Comparison of ENCODE assay signal across 13 cellular contexts in genomic region chr14:67602995-67603545, GRCh38. TPM values are rescaled to one million over a fixed set of nuclear protein-coding genes. Genes with fewer than 3 reads are reported as not detected.
DNase-seq lines count a peak whose midpoint lies in the region; ATAC-seq and TF ChIP-seq lines count a peak whose summit lies in the region.
"Had no signal": no experiment of that assay in that cellular context is flagged by ENCODE, and none has a peak within 500 bp of the region (broad histone marks: within the 10 kb centered on the region; RNA-seq: fewer than 3 reads in every experiment).

No MANE protein-coding gene starts in this region.

- TF ChIP-seq EP300 in esophagus muscularis mucosa (IDR thresholded peaks at IDR 0.05) = no peak

- no peaks in the 10 kb centered on the region for H3K9me3 ChIP-seq in esophagus muscularis mucosa

- no peaks in the 10 kb centered on the region for H3K27me3 ChIP-seq in esophagus muscularis mucosa

- DNase-seq in fibroblast of villous mesenchyme (ENCODE audit: low read depth) = peak; percentile 14
- DNase-seq in NCI-H510A (lab: John Stamatoyannopoulos, UW) = no peak
- no peak for DNase-seq in GM19238 (ENCODE audit: insufficient read length, low spot score)
- no peak for DNase-seq in esophagus muscularis mucosa (ENCODE audit: extremely low spot score)
- no peak for DNase-seq in NOMO-1 (lab: John Stamatoyannopoulos, UW; ENCODE audit: unreplicated experiment in 2 of 2)
- DNase-seq: activated CD4-positive, alpha-beta T cell treated with anti-CD3 and anti-CD28 coated beads for 4 hours; NCI-H1092; stimulated activated naive CD8-positive, alpha-beta T cell treated with anti-CD3 and anti-CD28 coated beads, Interleukin-15, Interleukin-2, amounts not matched to agents 100 U/mL and 50 U/mL, for 24 hours had no signal

- TF ChIP-seq CTCF in fibroblast of villous mesenchyme (IDR thresholded peaks at IDR 0.05; ENCODE audit: insufficient read depth, low read depth, low read length) = no peak
- no peak for TF ChIP-seq CTCF in esophagus muscularis mucosa (IDR thresholded peaks at IDR 0.05)

- H3K4me3 ChIP-seq in fibroblast of villous mesenchyme (ENCODE audit: low read depth, low read length) = no peak overlapping the region
- H3K4me3 ChIP-seq in esophagus muscularis mucosa = no peak overlapping the region
- H3K4me3 ChIP-seq: smooth muscle cell had no signal

- WGBS in esophagus muscularis mucosa = 63% methylated on average over 5 of the region's 5 CpGs

- no peak for TF ChIP-seq POLR2A in esophagus muscularis mucosa (IDR thresholded peaks at IDR 0.05; ENCODE audit: low read depth)

- H3K27ac ChIP-seq in esophagus muscularis mucosa (replicated peaks in 1 of 4) = no peak overlapping the region

- H3K36me3 ChIP-seq in esophagus muscularis mucosa = no peaks in the 10 kb centered on the region

- ATAC-seq in GM18519 (IDR thresholded peaks at IDR 0.05; ENCODE audit: low FRiP score, unreplicated experiment) = peak; percentile 80
- peak; percentile 59 for ATAC-seq in GM21717 (IDR thresholded peaks at IDR 0.05; ENCODE audit: unreplicated experiment)
- ATAC-seq in HG03432 (IDR thresholded peaks at IDR 0.05; ENCODE audit: unreplicated experiment) = peak; percentile 57
- ATAC-seq: Panc1; stimulated activated naive CD8-positive, alpha-beta T cell treated with anti-CD3 and anti-CD28 coated beads, Interleukin-15, Interleukin-2, amounts not matched to agents 100 U/mL and 50 U/mL, for 24 hours had no signal

- intact Hi-C loops in esophagus muscularis mucosa (cut with DNase I) = no loop called here

- H3K4me1 ChIP-seq in esophagus muscularis mucosa = peaks cover 4 to 20% (median 17%) of the 10 kb centered on the region in 4 donors

RNA-seq across cellular contexts. Expression of gene PIGH, which starts 3.0 kb away (rescaled TPM):
- total RNA-seq in fibroblast of villous mesenchyme = 15.5 and 17.7 TPM in 2 replicates
- 10 to 100 TPM; 21.6 to 26.4 (median 23.0) TPM for total RNA-seq in esophagus muscularis mucosa

RNA-seq across cellular contexts. Expression of gene ARG2, which starts 16.6 kb away (rescaled TPM):
- total RNA-seq in fibroblast of villous mesenchyme = 3.9 TPM in 2 replicates
- 10 to 100 TPM in 3 of 4 donors, 1 to 10 TPM in 1; 5.8 to 15.1 (median 12.9) TPM for total RNA-seq in esophagus muscularis mucosa
